20 cellular contexts compared by ENCODE assay signal in the genomic region with DNA sequence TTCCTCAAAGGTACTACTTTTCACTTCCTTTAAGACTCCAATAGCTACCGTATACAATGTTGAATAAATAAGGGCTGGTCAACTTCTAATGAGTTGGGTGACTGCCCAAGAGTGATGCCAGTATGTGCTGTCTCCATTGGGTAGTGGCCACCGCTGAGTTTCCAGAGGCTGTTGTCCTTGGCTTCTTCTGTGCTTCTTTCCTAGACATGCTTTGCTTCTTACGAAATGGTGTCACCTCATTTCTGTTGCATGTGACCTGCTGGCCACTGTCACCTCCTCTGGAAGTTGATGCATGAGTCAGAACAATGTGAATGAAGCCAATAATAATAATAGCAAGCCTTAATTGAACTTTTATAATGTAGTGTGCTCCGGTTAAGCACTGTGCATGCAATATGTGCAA. TPM values are rescaled to one million over a fixed set of nuclear protein-coding genes. Genes with fewer than 3 reads are reported as not detected.
DNase-seq lines count a peak whose midpoint lies in the region; ATAC-seq and TF ChIP-seq lines count a peak whose summit lies in the region.
"Had no signal": no experiment of that assay in that cellular context is flagged by ENCODE, and none has a peak within 500 bp of the region (broad histone marks: within the 10 kb centered on the region; RNA-seq: fewer than 3 reads in every experiment).

No MANE protein-coding gene starts in this region.

- DNase-seq in Daoy (ENCODE audit: low read depth) (peak; percentile 68), Panc1 (ENCODE audit: low read depth, low spot score) (peak; percentile 47), esophagus muscularis mucosa (ENCODE audit: extremely low spot score) (peak; percentile 68), osteocyte (ENCODE audit: extremely low spot score, unreplicated experiment) (no peak), SIG-M5 (lab: John Stamatoyannopoulos, UW) (no peak), NCI-H526 treated with DMSO at 0.1 percent for 48 hours (lab: John Stamatoyannopoulos, UW) (no peak), testis (no peak)
- no peak for DNase-seq in activated CD8-positive, alpha-beta memory T cell treated with anti-CD3 and anti-CD28 coated beads for 24 hours
- DNase-seq: activated CD8-positive, alpha-beta memory T cell treated with anti-CD3 and anti-CD28 coated beads, Interleukin-2, amount 10 ng/mL, durations not matched to agents 7 days and 5 days; activated naive CD4-positive, alpha-beta T cell treated with anti-CD3 and anti-CD28 coated beads, Interleukin-2, amount 50 U/mL, for 16 hours; DMS79; hippocampal formation; naive B cell; NCI-H1417 treated with DMSO at 0.1 percent for 48 hours; NCI-H345; stimulated activated naive B cell treated with anti-CD40 and anti-IgM and Interleukin-4, amounts not matched to agents 10 μg/mL and 1 μg/mL and 100 μg/mL, for 72 hours; SW 1271 had no signal

- H3K9me3 Mint-ChIP-seq in osteocyte (ENCODE audit: unreplicated experiment) = no peaks in the 10 kb centered on the region
- H3K9me3 Mint-ChIP-seq: central memory CD8-positive, alpha-beta T cell; WTC11 had no signal

- no peak overlapping the region for H3K4me3 ChIP-seq in Panc1 (ENCODE audit: low read depth in 2 of 2, low read length in 2 of 2)
- no peak overlapping the region for H3K4me3 ChIP-seq in esophagus muscularis mucosa
- H3K4me3 ChIP-seq in testis = no peak overlapping the region

- intact Hi-C loops in Panc1 (cut with micrococcal nuclease; ENCODE audit: unreplicated experiment) = no loop called here
- intact Hi-C loops in esophagus muscularis mucosa (cut with DNase I) = no loop called here
- intact Hi-C loops in testis (cut with DNase I; ENCODE audit: low total_unique reads) = no loop called here

- in situ Hi-C loops in Panc1 (cut with HindIII; ENCODE audit: low pct_unique_long_range_greater_than_20kb, low sequenced_read_pairs) = no loop called here

- H3K4me1 ChIP-seq in Panc1 (ENCODE audit: control insufficient read depth, insufficient read depth, low read length) (no peaks in the 10 kb centered on the region), esophagus muscularis mucosa (peaks cover 0 to 14% (median 4%) of the 10 kb centered on the region in 4 donors), testis (no peaks in the 10 kb centered on the region)

- H3K27me3 ChIP-seq in Panc1 (ENCODE audit: control insufficient read depth, insufficient read depth, low read length) = peaks cover 3% of the 10 kb centered on the region; the same call in 1 of the 2 replicates
- no peaks in the 10 kb centered on the region for H3K27me3 ChIP-seq in esophagus muscularis mucosa
- no peaks in the 10 kb centered on the region for H3K27me3 ChIP-seq in testis

- no peak overlapping the region for H3K4me3 Mint-ChIP-seq in osteocyte (ENCODE audit: unreplicated experiment)
- H3K4me3 Mint-ChIP-seq: activated CD8-positive, alpha-beta memory T cell treated with anti-CD3 and anti-CD28 coated beads, Interleukin-2, amount 10 ng/mL, durations not matched to agents 7 days and 5 days; central memory CD8-positive, alpha-beta T cell; naive B cell; stimulated activated naive B cell treated with anti-CD40 and anti-IgM and Interleukin-4, amounts not matched to agents 10 μg/mL and 1 μg/mL and 100 μg/mL, for 72 hours; WTC11 had no signal

- H3K9me3 ChIP-seq in Panc1 (ENCODE audit: control insufficient read depth, insufficient read depth, low read depth, low read length) (no peaks in the 10 kb centered on the region), esophagus muscularis mucosa (no peaks in the 10 kb centered on the region), testis (no peaks in the 10 kb centered on the region)

- WGBS in esophagus muscularis mucosa = 59% methylated on average over 4 of the region's 4 CpGs
- WGBS in testis, 2 donors = 76 to 79% methylated on average over 4 of the region's 4 CpGs

- H3K27ac Mint-ChIP-seq in osteocyte (ENCODE audit: unreplicated experiment) = peak overlapping the region; percentile 65
- H3K27ac Mint-ChIP-seq: activated CD8-positive, alpha-beta memory T cell treated with anti-CD3 and anti-CD28 coated beads, Interleukin-2, amount 10 ng/mL, durations not matched to agents 7 days and 5 days; naive B cell; stimulated activated naive B cell treated with anti-CD40 and anti-IgM and Interleukin-4, amounts not matched to agents 10 μg/mL and 1 μg/mL and 100 μg/mL, for 72 hours; WTC11 had no signal

- peaks cover 97% of the 10 kb centered on the region for H3K4me1 Mint-ChIP-seq in osteocyte (ENCODE audit: unreplicated experiment)
- H3K4me1 Mint-ChIP-seq: activated CD8-positive, alpha-beta memory T cell treated with anti-CD3 and anti-CD28 coated beads, Interleukin-2, amount 10 ng/mL, durations not matched to agents 7 days and 5 days had no signal

- POLR2A ChIA-PET in Panc1 (lab: Charles Lee) = no interaction called here

- no peaks in the 10 kb centered on the region for H3K27me3 Mint-ChIP-seq in osteocyte (ENCODE audit: unreplicated experiment)
- H3K27me3 Mint-ChIP-seq: central memory CD8-positive, alpha-beta T cell had no signal

- BruUV-seq in Panc1 (replicated peaks; lab: Mats Ljungman, UMichigan) = no TSS peak

- H3K27ac ChIP-seq in Panc1 (ENCODE audit: low read length) = no peak overlapping the region
- H3K27ac ChIP-seq in esophagus muscularis mucosa (replicated peaks in 1 of 4) = no peak overlapping the region
- H3K27ac ChIP-seq in testis = no peak overlapping the region

- TF ChIP-seq CTCF in Panc1 (IDR thresholded peaks at IDR 0.05) (no peak), esophagus muscularis mucosa (IDR thresholded peaks at IDR 0.05) (no peak), osteocyte (IDR thresholded peaks at IDR 0.05) (no peak), testis (IDR thresholded peaks at IDR 0.05) (no peak)

- H3K36me3 ChIP-seq in Panc1 (ENCODE audit: control insufficient read depth, insufficient read depth, low read length) (no peaks in the 10 kb centered on the region), esophagus muscularis mucosa (no peaks in the 10 kb centered on the region), testis (ENCODE audit: low read depth, missing control alignments) (no peaks in the 10 kb centered on the region)

- no peaks in the 10 kb centered on the region for H3K36me3 Mint-ChIP-seq in osteocyte (ENCODE audit: unreplicated experiment)
- H3K36me3 Mint-ChIP-seq: activated CD8-positive, alpha-beta memory T cell treated with anti-CD3 and anti-CD28 coated beads, Interleukin-2, amount 10 ng/mL, durations not matched to agents 7 days and 5 days; WTC11 had no signal

- TF ChIP-seq POLR2A in esophagus muscularis mucosa (IDR thresholded peaks at IDR 0.05; ENCODE audit: low read depth) = no peak
- TF ChIP-seq POLR2A in testis (IDR thresholded peaks at IDR 0.05) = no peak

- TF ChIP-seq EP300 in esophagus muscularis mucosa (IDR thresholded peaks at IDR 0.05) = no peak

- CTCF ChIA-PET in Panc1 (lab: Charles Lee) = no interaction called here

- ATAC-seq in Panc1 = no peak
- ATAC-seq: activated CD8-positive, alpha-beta memory T cell treated with anti-CD3 and anti-CD28 coated beads, Interleukin-2, amount 10 ng/mL, durations not matched to agents 7 days and 5 days; left lobe of liver; stimulated activated naive B cell treated with anti-CD40 and anti-IgM and Interleukin-4, amounts not matched to agents 10 μg/mL and 1 μg/mL and 100 μg/mL, for 72 hours; WTC11 had no signal

RNA-seq across cellular contexts. Expression of gene NID2, which starts 7.5 kb away (rescaled TPM):
- 6.4 and 9.9 TPM in 2 replicates for total RNA-seq in Daoy (2014; rRNA removed; shearing (Covaris generic))
- 0.36 TPM for total RNA-seq in Panc1 (2021; ENCODE audit: unreplicated experiment)
- not detected for polyA plus RNA-seq in Panc1 (2012; ENCODE audit: insufficient read length)
- total RNA-seq in esophagus muscularis mucosa = 10 to 100 TPM; 40.4 to 77.2 (median 57.5) TPM
- 58.5 and 62.9 TPM in 2 replicates for total RNA-seq in osteocyte
- 1 to 10 TPM; 5.3 to 8.1 TPM for total RNA-seq in testis
- 10.6 TPM for polyA plus RNA-seq in testis (ENCODE audit: insufficient read depth, low read depth, low replicate concordance)

Comparison
In these comparisons a context has a peak if more than half of its experiments do, and no peak if none do; other contexts are left out.
1. DNase-seq: peak in Daoy (single experiment), Panc1 (single experiment) and esophagus muscularis mucosa (single experiment); none in osteocyte (single experiment), activated CD8-positive, alpha-beta memory T cell treated with anti-CD3 and anti-CD28 coated beads for 24 hours (single experiment), SIG-M5 (single experiment), NCI-H526 treated with DMSO at 0.1 percent for 48 hours (single experiment) and testis (single experiment).